In the genomic region with DNA sequence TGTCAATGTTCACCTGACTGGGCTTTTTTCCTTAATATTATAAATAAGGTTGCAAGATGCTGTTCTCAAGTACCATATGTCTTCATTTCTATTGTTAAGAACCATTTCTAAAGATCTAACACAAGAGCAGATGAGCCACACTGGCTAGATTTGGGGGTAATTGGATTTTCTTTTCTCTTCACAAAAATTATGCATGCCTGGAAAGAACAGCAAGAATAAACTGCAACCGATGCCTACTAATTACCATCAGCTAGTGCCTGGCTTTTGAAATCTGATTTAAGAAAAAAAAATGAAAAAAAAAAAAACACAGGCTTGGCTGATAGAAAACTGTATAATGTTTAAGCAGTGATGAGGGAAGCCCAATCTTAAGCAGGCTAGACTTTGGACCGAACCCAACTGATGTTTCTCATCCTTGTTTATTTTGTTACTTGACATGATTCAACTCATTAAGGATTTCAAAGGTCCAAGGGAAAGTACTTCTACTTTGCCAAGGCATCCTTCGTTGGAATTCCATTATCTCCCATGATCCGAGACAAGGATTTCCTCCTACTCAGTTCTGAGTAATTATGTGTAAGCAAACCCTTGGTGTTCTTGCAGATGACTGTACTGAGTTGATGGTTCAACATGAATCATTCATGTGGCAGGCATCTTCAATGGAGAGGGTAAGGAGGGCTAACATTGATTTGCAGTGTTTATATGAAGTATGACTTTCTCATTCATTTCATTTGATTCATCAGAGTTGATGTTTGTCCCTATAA, we compare ENCODE assay signal across 13 cellular contexts.
DNase-seq lines count a peak whose midpoint lies in the region; ATAC-seq and TF ChIP-seq lines count a peak whose summit lies in the region.
"Had no signal": no experiment of that assay in that cellular context is flagged by ENCODE, and none has a peak within 500 bp of the region (broad histone marks: within the 10 kb centered on the region; RNA-seq: fewer than 3 reads in every experiment).

No MANE protein-coding gene starts in this region.

- no peak for TF ChIP-seq CTCF in upper lobe of left lung (IDR thresholded peaks at IDR 0.05)

- intact Hi-C loops in CD4-positive, alpha-beta memory T cell (cut with micrococcal nuclease): no loop called here

- no peak overlapping the region for H3K4me3 Mint-ChIP-seq in CD4-positive, alpha-beta memory T cell

- WGBS in upper lobe of left lung, 2 donors: 50 to 52% methylated on average over 4 of the region's 4 CpGs

- ATAC-seq in upper lobe of left lung (ENCODE audit: low FRiP score in 2 of 2): peak; percentile 71 to 77
- ATAC-seq in HG02885 (IDR thresholded peaks at IDR 0.05; ENCODE audit: poor library complexity, unreplicated experiment): no peak
- ATAC-seq: activated CD4-positive, CD25-positive, alpha-beta regulatory T cell treated with anti-CD3 and anti-CD28 coated beads, Interleukin-2, amount 50 U/mL, for 24 hours; stimulated activated naive CD8-positive, alpha-beta T cell treated with anti-CD3 and anti-CD28 coated beads, Interleukin-15, Interleukin-2, amounts not matched to agents 100 U/mL and 50 U/mL, for 24 hours had no signal

- no peak overlapping the region for H3K27ac Mint-ChIP-seq in CD4-positive, alpha-beta memory T cell

- no peak overlapping the region for H3K9ac ChIP-seq in adipocyte (ENCODE audit: low read length)

- POLR2A ChIA-PET in CD4-positive, alpha-beta memory T cell (lab: Charles Lee; ENCODE audit: partially characterized antibody): no interaction called here

- no peaks in the 10 kb centered on the region for H3K36me3 Mint-ChIP-seq in CD4-positive, alpha-beta memory T cell

- H3K27me3 ChIP-seq in adipocyte (replicated peaks; ENCODE audit: control insufficient read depth, insufficient read depth, low read length) (no peaks in the 10 kb centered on the region), upper lobe of left lung (no peaks in the 10 kb centered on the region)
- no peaks in the 10 kb centered on the region for H3K27me3 ChIP-seq in CD4-positive, alpha-beta memory T cell (ENCODE audit: insufficient read depth, low read length)
- H3K27me3 ChIP-seq: right atrium auricular region had no signal

- TF ChIP-seq EP300 in upper lobe of left lung (IDR thresholded peaks at IDR 0.05): no peak

- CTCF ChIA-PET in CD4-positive, alpha-beta memory T cell (lab: Charles Lee; ENCODE audit: partially characterized antibody): no interaction called here

- H3K9me3 Mint-ChIP-seq in CD4-positive, alpha-beta memory T cell: peaks cover 0 to 7% (median 2%) of the 10 kb centered on the region in 8 donors

- no peak overlapping the region for H3K27ac ChIP-seq in upper lobe of left lung
- H3K27ac ChIP-seq in CD4-positive, alpha-beta memory T cell (ENCODE audit: low read depth, low read length): no peak overlapping the region
- H3K27ac ChIP-seq: 22Rv1, right atrium auricular region had no signal

- H3K4me1 ChIP-seq in adipocyte (ENCODE audit: control insufficient read depth, insufficient read depth, low read length) (peaks cover 18% of the 10 kb centered on the region), upper lobe of left lung (peaks cover 0 to 14% (median 0%) of the 10 kb centered on the region in 4 donors)
- H3K4me1 ChIP-seq in CD4-positive, alpha-beta memory T cell (ENCODE audit: insufficient read depth, low read length): no peaks in the 10 kb centered on the region
- H3K4me1 ChIP-seq: right atrium auricular region had no signal

- H3K4me3 ChIP-seq in adipocyte (ENCODE audit: low read length) (no peak overlapping the region), upper lobe of left lung (no peak overlapping the region)
- no peak overlapping the region for H3K4me3 ChIP-seq in CD4-positive, alpha-beta memory T cell (ENCODE audit: low read length in 2 of 2)
- H3K4me3 ChIP-seq: right atrium auricular region had no signal

- peak; percentile 1 for DNase-seq in DMS53 (lab: John Stamatoyannopoulos, UW)
- no peak for DNase-seq in DMS53 treated with DMSO at 0.1 percent for 48 hours (lab: John Stamatoyannopoulos, UW; ENCODE audit: unreplicated experiment)
- DNase-seq in adipocyte (ENCODE audit: low read depth): peak; percentile 81
- peak; percentile 53 for DNase-seq in inferior parietal cortex (ENCODE audit: extremely low spot score)
- no peak for DNase-seq in upper lobe of left lung
- DNase-seq in NCI-H2171 (lab: John Stamatoyannopoulos, UW): no peak
- DNase-seq in CD4-positive, alpha-beta memory T cell: no peak
- DNase-seq: NCI-H82; stimulated activated naive CD8-positive, alpha-beta T cell treated with anti-CD3 and anti-CD28 coated beads, Interleukin-15, Interleukin-2, amounts not matched to agents 100 U/mL and 50 U/mL, for 24 hours had no signal

- peaks cover 0 to 2% of the 10 kb centered on the region in 2 donors for H3K27me3 Mint-ChIP-seq in CD4-positive, alpha-beta memory T cell

- no peaks in the 10 kb centered on the region for H3K36me3 ChIP-seq in adipocyte (ENCODE audit: control insufficient read depth, insufficient read depth, low read length, severe bottlenecking)
- no peaks in the 10 kb centered on the region for H3K36me3 ChIP-seq in upper lobe of left lung
- no peaks in the 10 kb centered on the region for H3K36me3 ChIP-seq in CD4-positive, alpha-beta memory T cell (ENCODE audit: insufficient read depth, low read length)
- H3K36me3 ChIP-seq: right atrium auricular region had no signal

- no peak for TF ChIP-seq POLR2A in upper lobe of left lung (IDR thresholded peaks at IDR 0.05)

- H3K9me3 ChIP-seq in adipocyte (ENCODE audit: control insufficient read depth, low read length) (no peaks in the 10 kb centered on the region), upper lobe of left lung (no peaks in the 10 kb centered on the region)
- no peaks in the 10 kb centered on the region for H3K9me3 ChIP-seq in CD4-positive, alpha-beta memory T cell (ENCODE audit: control insufficient read depth in 1 of 2, low read length in 2 of 2)
- H3K9me3 ChIP-seq: right atrium auricular region had no signal

- H3K4me1 Mint-ChIP-seq in CD4-positive, alpha-beta memory T cell: no peaks in the 10 kb centered on the region

Comparison
In these comparisons a context has a peak if more than half of its experiments do, and no peak if none do; other contexts are left out.
1. DNase-seq: peak in DMS53 (single experiment), adipocyte (single experiment) and inferior parietal cortex (single experiment); none in DMS53 treated with DMSO at 0.1 percent for 48 hours (single experiment), upper lobe of left lung (0 of 2), NCI-H2171 (single experiment) and CD4-positive, alpha-beta memory T cell (0 of 5).